In the genomic region with DNA sequence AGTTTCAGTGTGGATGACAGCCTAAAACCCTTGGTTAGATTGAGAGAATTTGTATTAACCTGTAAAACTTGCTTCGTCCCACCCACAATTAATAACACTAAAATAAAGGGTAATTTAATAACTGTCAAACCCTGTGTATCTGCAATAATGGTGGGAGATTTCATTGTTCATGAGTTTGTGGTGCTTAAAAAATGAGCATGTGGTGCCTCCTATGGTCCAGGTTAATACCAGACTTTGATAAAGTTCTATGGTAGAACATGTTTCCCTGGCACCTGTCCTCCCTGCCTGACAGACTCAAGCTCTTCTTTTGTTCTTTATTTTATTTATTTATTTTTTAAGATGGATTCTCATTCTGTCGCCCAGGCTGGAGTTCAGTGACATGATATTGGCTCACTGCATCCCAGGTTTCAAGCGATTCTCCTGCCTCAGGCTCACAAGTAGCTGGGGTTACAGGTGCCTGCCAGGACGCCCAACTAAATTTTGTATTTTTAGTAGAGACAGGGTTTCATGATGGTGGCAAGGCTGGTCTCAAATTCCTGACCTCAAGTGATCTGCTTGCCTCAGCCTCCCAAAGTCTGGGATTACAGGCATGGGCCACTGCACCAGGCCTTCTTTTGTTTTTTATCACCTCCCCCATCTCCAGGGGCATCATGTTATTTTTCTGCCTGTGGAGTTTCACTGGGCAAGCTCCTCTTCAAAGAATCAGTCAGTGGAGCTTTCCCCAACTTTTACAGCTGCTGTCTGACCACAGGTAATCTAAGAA, we compare ENCODE assay signal across 1 cellular context.
TF ChIP-seq lines count a peak whose summit lies in the region.

No MANE protein-coding gene starts in this region.

TF ChIP-seq in Ishikawa, 13 proteins besides CTCF, POLR2A, EP300 and RAD21 (continued from another document):
- no peak for TF ChIP-seq REST (IDR thresholded peaks at IDR 0.05; ENCODE audit: low read depth)
- TF ChIP-seq TAF1 (IDR thresholded peaks at IDR 0.05; ENCODE audit: low read depth) = no peak
- no peak for TF ChIP-seq CEBPB (IDR thresholded peaks at IDR 0.05)
